Comparison of ENCODE assay signal across 11 cellular contexts in the genomic region with DNA sequence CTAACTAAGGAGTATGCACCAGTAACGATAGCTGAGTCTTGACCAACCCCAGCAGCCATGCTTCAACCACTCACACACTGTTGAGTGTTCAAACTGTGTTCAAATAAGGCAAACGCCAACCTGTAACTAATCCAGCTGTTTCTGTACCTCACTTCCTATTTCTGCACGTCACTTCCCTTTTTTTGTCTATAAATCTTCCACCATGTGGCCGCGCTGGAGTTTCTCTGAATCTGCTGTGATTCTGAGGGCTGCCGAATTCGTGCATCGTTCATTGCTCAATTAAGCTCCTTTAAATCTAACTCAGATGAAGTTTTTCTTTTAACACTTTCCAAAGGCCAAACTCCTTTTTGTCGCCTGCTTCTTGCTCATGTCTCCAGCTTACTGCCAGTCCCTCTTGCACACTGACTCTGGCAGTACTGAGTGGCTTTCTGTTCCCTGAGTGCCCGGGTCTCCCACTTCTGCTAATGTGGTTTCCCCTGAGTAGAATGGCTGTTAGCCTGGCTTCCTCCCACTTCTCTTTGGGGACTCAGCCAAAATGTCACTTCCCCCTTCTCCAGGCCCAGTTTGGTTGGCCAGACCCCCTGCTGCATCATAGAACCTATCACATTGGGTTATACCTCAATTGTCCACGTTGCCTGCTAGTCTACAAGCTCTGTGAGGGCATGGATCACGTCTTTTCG.
DNase-seq lines count a peak whose midpoint lies in the region; ATAC-seq and TF ChIP-seq lines count a peak whose summit lies in the region.
"Had no signal": no experiment of that assay in that cellular context is flagged by ENCODE, and none has a peak within 500 bp of the region (broad histone marks: within the 10 kb centered on the region; RNA-seq: fewer than 3 reads in every experiment).

No MANE protein-coding gene starts in this region.

- POLR2A ChIA-PET in naive thymus-derived CD4-positive, alpha-beta T cell (lab: Charles Lee), result no interaction called here

- H3K4me3 ChIP-seq in naive thymus-derived CD4-positive, alpha-beta T cell (ENCODE audit: low read length), result no peak overlapping the region

- H3K36me3 ChIP-seq in naive thymus-derived CD4-positive, alpha-beta T cell (ENCODE audit: control insufficient read depth in 2 of 3, insufficient read depth in 3 of 3, low read length in 3 of 3), result no peaks in the 10 kb centered on the region

- H3K4me1 Mint-ChIP-seq in CD14-positive monocyte, result peaks cover 26% of the 10 kb centered on the region
- H3K4me1 Mint-ChIP-seq in dendritic cell treated with granulocyte-macrophage colony-stimulating factor and Interleukin-4, amounts not matched to agents 40 ng/mL and 50 ng/mL, for 4 days (ENCODE audit: low read depth), result peaks cover 34% of the 10 kb centered on the region
- H3K4me1 Mint-ChIP-seq in naive thymus-derived CD4-positive, alpha-beta T cell, result peaks cover 0 to 16% (median 9%) of the 10 kb centered on the region in 7 donors
- H3K4me1 Mint-ChIP-seq in activated T-helper 2 cell treated with anti-CD3 and anti-CD28 coated beads, Interferon-gamma antibody, Interleukin-2, Interleukin-4, amounts not matched to agents 10 μg/mL and 5 μg/mL and 100 μg/mL, durations not matched to agents 14 hours and 24 hours and 36 hours (ENCODE audit: low read depth), result no peaks in the 10 kb centered on the region

- intact Hi-C loops in CD14-positive monocyte (cut with micrococcal nuclease), result loop anchor here (5.0 to 10.0 kb wide), 2 partner anchors 130 to 303 kb away; a partner anchor contains a TSS
- intact Hi-C loops in dendritic cell treated with granulocyte-macrophage colony-stimulating factor and Interleukin-4, amounts not matched to agents 40 ng/mL and 50 ng/mL, for 4 days (cut with micrococcal nuclease), result loop anchor here (1.0 to 10.0 kb wide), 5 partner anchors 53 to 670 kb away; a partner anchor contains a TSS
- intact Hi-C loops in naive thymus-derived CD4-positive, alpha-beta T cell (cut with micrococcal nuclease), result no loop called here
- intact Hi-C loops in activated T-helper 2 cell treated with anti-CD3 and anti-CD28 coated beads, Interferon-gamma antibody, Interleukin-2, Interleukin-4, amounts not matched to agents 10 μg/mL and 5 μg/mL and 100 μg/mL, durations not matched to agents 14 hours and 24 hours and 36 hours (cut with micrococcal nuclease), result no loop called here

- H3K27me3 Mint-ChIP-seq in CD14-positive monocyte (ENCODE audit: low read depth in 3 of 3), result peaks cover 0 to 1% (median 0%) of the 10 kb centered on the region in 3 donors
- H3K27me3 Mint-ChIP-seq in dendritic cell treated with granulocyte-macrophage colony-stimulating factor and Interleukin-4, amounts not matched to agents 40 ng/mL and 50 ng/mL, for 4 days, result no peaks in the 10 kb centered on the region
- peaks cover 0 to 3% (median 0%) of the 10 kb centered on the region in 5 donors for H3K27me3 Mint-ChIP-seq in naive thymus-derived CD4-positive, alpha-beta T cell
- H3K27me3 Mint-ChIP-seq in activated T-helper 2 cell treated with anti-CD3 and anti-CD28 coated beads, Interferon-gamma antibody, Interleukin-2, Interleukin-4, amounts not matched to agents 10 μg/mL and 5 μg/mL and 100 μg/mL, durations not matched to agents 14 hours and 24 hours and 36 hours (ENCODE audit: low read depth), result no peaks in the 10 kb centered on the region

- DNase-seq in CD14-positive monocyte (ENCODE audit: low spot score), result peak; percentile 90
- peak; percentile 2 for DNase-seq in NAMALWA (ENCODE audit: low spot score)
- DNase-seq in naive thymus-derived CD4-positive, alpha-beta T cell, result peak in 1 of 9 donors; percentile 7
- no peak for DNase-seq in activated CD4-positive, CD25-positive, alpha-beta regulatory T cell (lab: John Stamatoyannopoulos, UW)
- no peak for DNase-seq in activated T-helper 2 cell treated with anti-CD3 and anti-CD28 coated beads, Interferon-gamma antibody, Interleukin-2, Interleukin-4, amounts not matched to agents 10 μg/mL and 5 μg/mL and 100 μg/mL, durations not matched to agents 14 hours and 24 hours and 36 hours (ENCODE audit: low spot score)
- no peak for DNase-seq in HCEC 1CT
- no peak for DNase-seq in occipital lobe (lab: John Stamatoyannopoulos, UW)
- DNase-seq: activated CD4-positive, alpha-beta T cell treated with anti-CD3 and anti-CD28 coated beads for 1 hour; CD4-positive, alpha-beta T cell; PC-3 had no signal

- H3K36me3 Mint-ChIP-seq in CD14-positive monocyte, result peaks cover 5 to 28% of the 10 kb centered on the region in 2 donors
- H3K36me3 Mint-ChIP-seq in dendritic cell treated with granulocyte-macrophage colony-stimulating factor and Interleukin-4, amounts not matched to agents 40 ng/mL and 50 ng/mL, for 4 days (ENCODE audit: low read depth), result no peaks in the 10 kb centered on the region
- H3K36me3 Mint-ChIP-seq in naive thymus-derived CD4-positive, alpha-beta T cell, result peaks cover 0 to 14% (median 9%) of the 10 kb centered on the region in 5 donors
- H3K36me3 Mint-ChIP-seq in activated T-helper 2 cell treated with anti-CD3 and anti-CD28 coated beads, Interferon-gamma antibody, Interleukin-2, Interleukin-4, amounts not matched to agents 10 μg/mL and 5 μg/mL and 100 μg/mL, durations not matched to agents 14 hours and 24 hours and 36 hours (ENCODE audit: low read depth), result no peaks in the 10 kb centered on the region

- H3K27me3 ChIP-seq in naive thymus-derived CD4-positive, alpha-beta T cell (ENCODE audit: control insufficient read depth in 2 of 2, insufficient read depth in 2 of 2, low read length in 2 of 2), result no peaks in the 10 kb centered on the region

- no peaks in the 10 kb centered on the region for H3K9me3 ChIP-seq in naive thymus-derived CD4-positive, alpha-beta T cell (ENCODE audit: control insufficient read depth in 2 of 3, low read length in 3 of 3)

- ATAC-seq in naive thymus-derived CD4-positive, alpha-beta T cell, result peak; percentile 94
- ATAC-seq: PC-3 had no signal

- CTCF ChIA-PET in naive thymus-derived CD4-positive, alpha-beta T cell (lab: Charles Lee), result interaction anchor here (0.6 kb wide), 1 partner anchor 1267 kb away, joined by 3 read pairs; no protein-coding TSS in a partner anchor

- H3K9me3 Mint-ChIP-seq in CD14-positive monocyte, result peaks cover 8 to 40% (median 30%) of the 10 kb centered on the region in 7 donors
- peaks cover 21% of the 10 kb centered on the region for H3K9me3 Mint-ChIP-seq in dendritic cell treated with granulocyte-macrophage colony-stimulating factor and Interleukin-4, amounts not matched to agents 40 ng/mL and 50 ng/mL, for 4 days
- peaks cover 2 to 16% (median 5%) of the 10 kb centered on the region in 11 donors for H3K9me3 Mint-ChIP-seq in naive thymus-derived CD4-positive, alpha-beta T cell
- peaks cover 9% of the 10 kb centered on the region for H3K9me3 Mint-ChIP-seq in activated T-helper 2 cell treated with anti-CD3 and anti-CD28 coated beads, Interferon-gamma antibody, Interleukin-2, Interleukin-4, amounts not matched to agents 10 μg/mL and 5 μg/mL and 100 μg/mL, durations not matched to agents 14 hours and 24 hours and 36 hours

- peak overlapping the region; percentile 75 to 93 for H3K4me3 Mint-ChIP-seq in CD14-positive monocyte
- peak overlapping the region; percentile 66 for H3K4me3 Mint-ChIP-seq in dendritic cell treated with granulocyte-macrophage colony-stimulating factor and Interleukin-4, amounts not matched to agents 40 ng/mL and 50 ng/mL, for 4 days
- H3K4me3 Mint-ChIP-seq in naive thymus-derived CD4-positive, alpha-beta T cell, result peak overlapping the region in 8 of 10 donors; percentile 1 to 62 (median 39)
- no peak overlapping the region for H3K4me3 Mint-ChIP-seq in activated T-helper 2 cell treated with anti-CD3 and anti-CD28 coated beads, Interferon-gamma antibody, Interleukin-2, Interleukin-4, amounts not matched to agents 10 μg/mL and 5 μg/mL and 100 μg/mL, durations not matched to agents 14 hours and 24 hours and 36 hours (ENCODE audit: low read depth)
- H3K4me3 Mint-ChIP-seq: CD4-positive, alpha-beta T cell had no signal

- peak overlapping the region; percentile 94 to 99 (median 98) for H3K27ac Mint-ChIP-seq in CD14-positive monocyte
- H3K27ac Mint-ChIP-seq in dendritic cell treated with granulocyte-macrophage colony-stimulating factor and Interleukin-4, amounts not matched to agents 40 ng/mL and 50 ng/mL, for 4 days, result peak overlapping the region; percentile 98
- peak overlapping the region in 2 of 9 donors; percentile 0 to 41 for H3K27ac Mint-ChIP-seq in naive thymus-derived CD4-positive, alpha-beta T cell
- no peak overlapping the region for H3K27ac Mint-ChIP-seq in activated T-helper 2 cell treated with anti-CD3 and anti-CD28 coated beads, Interferon-gamma antibody, Interleukin-2, Interleukin-4, amounts not matched to agents 10 μg/mL and 5 μg/mL and 100 μg/mL, durations not matched to agents 14 hours and 24 hours and 36 hours
- H3K27ac Mint-ChIP-seq: CD4-positive, alpha-beta T cell had no signal

- H3K27ac ChIP-seq in naive thymus-derived CD4-positive, alpha-beta T cell (ENCODE audit: low read depth, low read length), result no peak overlapping the region

- H3K4me1 ChIP-seq in naive thymus-derived CD4-positive, alpha-beta T cell (ENCODE audit: control insufficient read depth in 2 of 2, insufficient read depth in 2 of 2, low read length in 2 of 2), result no peaks in the 10 kb centered on the region

- no peak for TF ChIP-seq CTCF in CD14-positive monocyte (IDR thresholded peaks at IDR 0.05)

Comparison
In these comparisons a context has a peak if more than half of its experiments do, and no peak if none do; other contexts are left out.
1. DNase-seq: peak in CD14-positive monocyte (single experiment) and NAMALWA (single experiment); none in activated CD4-positive, CD25-positive, alpha-beta regulatory T cell (0 of 4), activated T-helper 2 cell treated with anti-CD3 and anti-CD28 coated beads, Interferon-gamma antibody, Interleukin-2, Interleukin-4, amounts not matched to agents 10 μg/mL and 5 μg/mL and 100 μg/mL, durations not matched to agents 14 hours and 24 hours and 36 hours (single experiment), HCEC 1CT (single experiment) and occipital lobe (single experiment).
2. intact Hi-C loops: an anchor here in CD14-positive monocyte (5.0 to 10.0 kb wide) and dendritic cell treated with granulocyte-macrophage colony-stimulating factor and Interleukin-4, amounts not matched to agents 40 ng/mL and 50 ng/mL, for 4 days (1.0 to 10.0 kb wide); none called in naive thymus-derived CD4-positive, alpha-beta T cell and activated T-helper 2 cell treated with anti-CD3 and anti-CD28 coated beads, Interferon-gamma antibody, Interleukin-2, Interleukin-4, amounts not matched to agents 10 μg/mL and 5 μg/mL and 100 μg/mL, durations not matched to agents 14 hours and 24 hours and 36 hours.